ENCODE assay signal across 8 cellular contexts in the genomic region with DNA sequence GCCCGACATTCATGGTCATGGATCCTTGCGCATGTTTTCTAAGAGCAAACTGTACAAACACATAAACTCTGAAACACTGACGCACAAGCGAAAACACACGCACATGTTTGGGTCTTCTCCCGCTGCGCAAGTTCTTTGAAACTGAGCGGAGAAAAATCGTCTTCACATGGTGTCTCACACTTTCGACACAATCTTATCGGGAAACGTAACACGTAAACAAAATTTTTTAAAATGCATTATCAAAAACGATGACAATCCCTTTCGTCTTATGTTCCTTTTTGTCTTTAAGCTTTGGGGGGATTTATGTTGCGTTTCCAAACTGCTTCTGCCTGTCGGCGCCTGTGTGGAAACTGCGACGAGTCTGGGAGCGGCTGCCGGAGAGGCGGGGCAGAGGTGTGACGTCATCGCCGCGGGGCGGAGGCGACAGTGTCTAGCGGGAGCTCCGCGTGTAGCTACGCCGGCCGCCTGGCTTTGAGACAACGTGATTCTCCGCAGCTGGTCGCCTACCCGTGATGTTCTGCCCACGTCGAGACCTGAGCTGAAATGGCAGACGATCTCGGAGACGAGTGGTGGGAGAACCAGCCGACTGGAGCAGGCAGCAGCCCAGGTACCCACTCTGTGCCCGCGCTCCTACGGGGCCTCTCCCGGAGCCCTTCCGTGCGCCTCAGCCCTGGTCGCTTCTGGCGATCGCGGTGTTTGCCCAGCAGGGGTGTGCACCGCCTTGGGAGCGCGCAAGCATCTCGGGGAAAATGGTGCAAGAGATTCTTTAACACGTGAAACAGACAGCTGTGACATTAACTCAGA. TPM values are rescaled to one million over a fixed set of nuclear protein-coding genes. Genes with fewer than 3 reads are reported as not detected.
DNase-seq lines count a peak whose midpoint lies in the region; ATAC-seq and TF ChIP-seq lines count a peak whose summit lies in the region.

A gene (plus strand): TSS at position 426 of the 804 bp plus-strand sequence.

- peak; percentile 54 for TF ChIP-seq POLR2A in right lobe of liver (IDR thresholded peaks at IDR 0.05)

- peaks cover 25 to 40% (median 34%) of the 10 kb centered on the region in 4 donors for H3K4me1 Mint-ChIP-seq in CD4-positive, alpha-beta memory T cell
- peaks cover 35% of the 10 kb centered on the region for H3K4me1 Mint-ChIP-seq in activated CD4-positive, alpha-beta memory T cell treated with anti-CD3 and anti-CD28 coated beads for 36 hours (ENCODE audit: low read depth)

- POLR2A ChIA-PET in CD4-positive, alpha-beta memory T cell (lab: Charles Lee; ENCODE audit: partially characterized antibody): interaction anchor here (1.0 to 1.5 kb wide), 4 partner anchors 8 to 1903 kb away, joined by 4 to 10 read pairs (median 4); a partner anchor contains a TSS
- POLR2A ChIA-PET in activated CD4-positive, alpha-beta memory T cell treated with anti-CD3 and anti-CD28 coated beads for 36 hours (lab: Charles Lee): interaction anchor here (0.8 to 1.2 kb wide), 3 partner anchors 14 to 443 kb away, joined by 3 read pairs; a partner anchor contains a TSS

- no peaks in the 10 kb centered on the region for H3K27me3 ChIP-seq in CD4-positive, alpha-beta memory T cell (ENCODE audit: insufficient read depth, low read length)
- H3K27me3 ChIP-seq in dorsolateral prefrontal cortex (no peaks in the 10 kb centered on the region), right lobe of liver (no peaks in the 10 kb centered on the region)

- CTCF ChIA-PET in CD4-positive, alpha-beta memory T cell (lab: Charles Lee; ENCODE audit: partially characterized antibody): interaction anchor here (0.9 to 4.1 kb wide), 8 partner anchors 9 to 1796 kb away, joined by 4 to 22 read pairs (median 4); a partner anchor contains a TSS
- CTCF ChIA-PET in activated CD4-positive, alpha-beta memory T cell treated with anti-CD3 and anti-CD28 coated beads for 36 hours (lab: Charles Lee): interaction anchor here (0.6 to 3.3 kb wide), 8 partner anchors 9 to 452 kb away, joined by 3 to 20 read pairs (median 4); no protein-coding TSS in a partner anchor

- ATAC-seq in GM19438 (IDR thresholded peaks at IDR 0.05; ENCODE audit: low read depth, unreplicated experiment): peak; percentile 98
- ATAC-seq in HG03575 (IDR thresholded peaks at IDR 0.05; ENCODE audit: extremely low read depth, insufficient number of reproducible peaks, low FRiP score, unreplicated experiment): peak; percentile 75
- peak; percentile 98 to 99 (median 99) for ATAC-seq in right lobe of liver

- H3K9me3 ChIP-seq in CD4-positive, alpha-beta memory T cell (ENCODE audit: control insufficient read depth in 1 of 2, low read length in 2 of 2): no peaks in the 10 kb centered on the region
- no peaks in the 10 kb centered on the region for H3K9me3 ChIP-seq in right lobe of liver

- peak within 1 kb of the TSS; percentile 80 for H3K27ac ChIP-seq in CD4-positive, alpha-beta memory T cell (ENCODE audit: low read depth, low read length)
- H3K27ac ChIP-seq in dorsolateral prefrontal cortex: peak within 1 kb of the TSS in 58 of 59 donors; percentile 14 to 95 (median 87)
- H3K27ac ChIP-seq in right lobe of liver: peak within 1 kb of the TSS; percentile 66 to 83 (median 79)

- peak; percentile 96 to 98 (median 96) for DNase-seq in CD4-positive, alpha-beta memory T cell
- DNase-seq in NCI-H82 treated with DMSO at 0.1 percent for 48 hours (lab: John Stamatoyannopoulos, UW; ENCODE audit: unreplicated experiment) (peak; percentile 91), dorsolateral prefrontal cortex (peak; percentile 89 to 97 (median 94)), right lobe of liver (peak; percentile 96)
- peak; percentile 96 for DNase-seq in activated CD4-positive, alpha-beta memory T cell treated with anti-CD3 and anti-CD28 coated beads for 36 hours
- DNase-seq in stimulated activated CD4-positive, alpha-beta T cell treated with anti-CD3 and anti-CD28 coated beads, Interleukin-4, amount 100 ng/mL, for 4 hours: peak; percentile 93 to 98

- H3K4me3 Mint-ChIP-seq in CD4-positive, alpha-beta memory T cell: peak within 1 kb of the TSS; percentile 93 to 98 (median 96)
- peak within 1 kb of the TSS; percentile 84 for H3K4me3 Mint-ChIP-seq in activated CD4-positive, alpha-beta memory T cell treated with anti-CD3 and anti-CD28 coated beads for 36 hours

- peaks cover 0 to 4% (median 0%) of the 10 kb centered on the region in 8 donors for H3K9me3 Mint-ChIP-seq in CD4-positive, alpha-beta memory T cell
- no peaks in the 10 kb centered on the region for H3K9me3 Mint-ChIP-seq in activated CD4-positive, alpha-beta memory T cell treated with anti-CD3 and anti-CD28 coated beads for 36 hours

- peak within 1 kb of the TSS; percentile 99 to 100 (median 100) for H3K27ac Mint-ChIP-seq in CD4-positive, alpha-beta memory T cell
- H3K27ac Mint-ChIP-seq in activated CD4-positive, alpha-beta memory T cell treated with anti-CD3 and anti-CD28 coated beads for 36 hours: peak within 1 kb of the TSS; percentile 92

- under 1% methylated on average over 45 of the region's 60 CpGs for WGBS in right lobe of liver (ENCODE audit: insufficient coverage, low coverage, low lambda C conversion rate, missing lambda C conversion rate)

- no peaks in the 10 kb centered on the region for H3K27me3 Mint-ChIP-seq in CD4-positive, alpha-beta memory T cell
- no peaks in the 10 kb centered on the region for H3K27me3 Mint-ChIP-seq in activated CD4-positive, alpha-beta memory T cell treated with anti-CD3 and anti-CD28 coated beads for 36 hours

- peak in 29 of 56 donors; percentile 6 to 54 (median 28) for TF ChIP-seq CTCF in dorsolateral prefrontal cortex (IDR thresholded peaks at IDR 0.05 in 54 of 56, conservative IDR thresholded peaks at IDR 0.05 in 2 of 56; ENCODE audit: low read depth in 1 of 56, partially characterized antibody in 56 of 56)
- TF ChIP-seq CTCF in right lobe of liver (IDR thresholded peaks at IDR 0.05): peak in 1 of 4 donors; percentile 23

- peaks cover 20% of the 10 kb centered on the region for H3K4me1 ChIP-seq in CD4-positive, alpha-beta memory T cell (ENCODE audit: insufficient read depth, low read length)
- peaks cover 0 to 5% (median 0%) of the 10 kb centered on the region in 4 donors for H3K4me1 ChIP-seq in right lobe of liver

- peaks cover 6 to 10% of the 10 kb centered on the region in 2 donors for H3K36me3 Mint-ChIP-seq in CD4-positive, alpha-beta memory T cell
- peaks cover 7% of the 10 kb centered on the region for H3K36me3 Mint-ChIP-seq in activated CD4-positive, alpha-beta memory T cell treated with anti-CD3 and anti-CD28 coated beads for 36 hours

- H3K4me3 ChIP-seq in CD4-positive, alpha-beta memory T cell (ENCODE audit: low read length in 2 of 2): peak within 1 kb of the TSS; percentile 59 to 73
- peak within 1 kb of the TSS; percentile 54 to 98 (median 87) for H3K4me3 ChIP-seq in dorsolateral prefrontal cortex
- peak within 1 kb of the TSS; percentile 59 to 79 (median 74) for H3K4me3 ChIP-seq in right lobe of liver

- intact Hi-C loops in CD4-positive, alpha-beta memory T cell (cut with micrococcal nuclease): loop anchor here (1.0 to 5.0 kb wide), 8 partner anchors 60 to 1960 kb away; a partner anchor contains a TSS
- intact Hi-C loops in activated CD4-positive, alpha-beta memory T cell treated with anti-CD3 and anti-CD28 coated beads for 36 hours (cut with micrococcal nuclease): loop anchor here (1.0 to 2.0 kb wide), 4 partner anchors 59 to 916 kb away; a partner anchor contains a TSS
- intact Hi-C loops in dorsolateral prefrontal cortex (cut with DNase I): loop anchor here (5.0 to 10.0 kb wide), 3 partner anchors 445 to 887 kb away; a partner anchor contains a TSS
- intact Hi-C loops in right lobe of liver (cut with DNase I): no loop called here

- H3K36me3 ChIP-seq in CD4-positive, alpha-beta memory T cell (ENCODE audit: insufficient read depth, low read length): no peaks in the 10 kb centered on the region
- no peaks in the 10 kb centered on the region for H3K36me3 ChIP-seq in right lobe of liver

RNA-seq across cellular contexts. Expression of the gene that starts here (rescaled TPM):
- 10 to 100 TPM; 18.3 to 20.5 TPM for total RNA-seq in CD4-positive, alpha-beta memory T cell
- 10 to 100 TPM; 23.2 to 29.4 TPM for polyA plus RNA-seq in CD4-positive, alpha-beta memory T cell
- 10 to 100 TPM; 95.6 to 97.2 TPM for total RNA-seq in activated CD4-positive, alpha-beta memory T cell treated with anti-CD3 and anti-CD28 coated beads for 36 hours
- total RNA-seq in dorsolateral prefrontal cortex: 10 to 100 TPM; 13.7 to 69.0 (median 39.0) TPM
- total RNA-seq in right lobe of liver: 10 to 100 TPM; 10.1 to 14.6 (median 11.6) TPM

Comparison
In these comparisons a context has a peak if more than half of its experiments do, and no peak if none do; other contexts are left out.
1. Peak in every context shown above with its lines: DNase-seq, ATAC-seq, H3K4me3 ChIP-seq and H3K27ac ChIP-seq.
2. intact Hi-C loops: an anchor here in CD4-positive, alpha-beta memory T cell (1.0 to 5.0 kb wide), activated CD4-positive, alpha-beta memory T cell treated with anti-CD3 and anti-CD28 coated beads for 36 hours (1.0 to 2.0 kb wide) and dorsolateral prefrontal cortex (5.0 to 10.0 kb wide); none called in right lobe of liver.